Comparison of ENCODE assay signal across 8 cellular contexts in the genomic region with DNA sequence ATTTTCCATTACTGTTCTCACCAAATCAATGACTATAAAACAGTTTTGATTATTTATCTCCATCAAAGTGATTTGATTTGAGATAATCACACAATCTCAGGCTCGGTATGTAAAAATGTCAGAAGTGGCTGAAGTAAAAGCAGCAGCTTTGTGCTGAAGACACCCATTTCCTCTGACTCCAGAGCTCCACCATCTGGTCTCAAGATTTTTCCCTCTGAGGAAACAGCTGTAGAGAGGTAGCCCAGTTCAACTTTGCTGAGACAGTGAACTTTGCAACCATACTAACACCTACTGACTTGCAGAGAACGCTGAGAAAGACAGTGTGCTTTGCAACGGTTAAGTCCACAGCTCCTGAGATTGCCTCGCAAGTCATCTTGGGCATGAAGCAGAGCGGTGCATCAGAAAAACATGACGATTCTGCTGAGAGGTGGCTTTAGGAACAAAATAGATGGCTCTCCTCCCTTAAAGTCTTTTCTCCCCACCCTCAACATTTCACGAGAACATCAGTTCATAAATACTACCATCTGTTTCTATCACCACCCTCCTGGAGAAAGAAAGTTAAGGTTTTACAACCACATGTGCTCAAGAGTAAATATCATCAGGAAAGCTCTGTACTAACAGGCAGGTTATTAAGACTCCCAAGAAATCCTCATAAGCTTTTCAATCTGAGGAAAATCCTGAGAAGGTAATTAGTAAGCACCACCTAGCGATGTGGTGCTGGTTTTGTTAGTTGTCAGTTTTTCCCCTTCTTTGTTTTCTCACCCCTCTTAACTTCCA. TPM values are rescaled to one million over a fixed set of nuclear protein-coding genes. Genes with fewer than 3 reads are reported as not detected.
DNase-seq lines count a peak whose midpoint lies in the region; ATAC-seq, FAIRE-seq and TF ChIP-seq lines count a peak whose summit lies in the region.

No MANE protein-coding gene starts in this region.

- peak overlapping the region in 1 of 2 donors; percentile 21 for H3K9ac ChIP-seq in colonic mucosa (ENCODE audit: low read depth in 2 of 2, low read length in 2 of 2)

- H3K4me3 Mint-ChIP-seq in CD4-positive, alpha-beta memory T cell = no peak overlapping the region

- intact Hi-C loops in CD4-positive, alpha-beta memory T cell (cut with micrococcal nuclease) = loop anchor here (1.0 to 2.0 kb wide), 2 partner anchors 162 to 222 kb away; no protein-coding TSS in a partner anchor
- intact Hi-C loops in colonic mucosa (cut with DNase I) = loop anchor here (2.0 to 5.0 kb wide), 3 partner anchors 65 to 220 kb away; no protein-coding TSS in a partner anchor
- intact Hi-C loops in lower lobe of right lung (cut with DNase I) = loop anchor here (5.0 to 10.0 kb wide), 2 partner anchors 52 to 160 kb away; no protein-coding TSS in a partner anchor

- no peak overlapping the region for H3K4me3 ChIP-seq in CD4-positive, alpha-beta memory T cell (ENCODE audit: low read length in 2 of 2)
- no peak overlapping the region for H3K4me3 ChIP-seq in colonic mucosa
- no peak overlapping the region for H3K4me3 ChIP-seq in lower lobe of right lung
- H3K4me3 ChIP-seq in tibial nerve = no peak overlapping the region

- peaks cover 35% of the 10 kb centered on the region for H3K36me3 ChIP-seq in CD4-positive, alpha-beta memory T cell (ENCODE audit: insufficient read depth, low read length)
- H3K36me3 ChIP-seq in colonic mucosa (no peaks in the 10 kb centered on the region), lower lobe of right lung (peaks cover 52% of the 10 kb centered on the region), tibial nerve (peaks cover 0 to 44% (median 10%) of the 10 kb centered on the region in 3 donors)

- peak; percentile 66 to 79 for ATAC-seq in lower lobe of right lung
- ATAC-seq in HG03159 (IDR thresholded peaks at IDR 0.05; ENCODE audit: unreplicated experiment) = no peak

- peaks cover 41 to 54% of the 10 kb centered on the region in 2 donors for H3K36me3 Mint-ChIP-seq in CD4-positive, alpha-beta memory T cell

- CTCF ChIA-PET in CD4-positive, alpha-beta memory T cell (lab: Charles Lee; ENCODE audit: partially characterized antibody) = interaction anchor here (0.5 to 5.6 kb wide), 15 partner anchors 9 to 479 kb away, joined by 3 to 49 read pairs (median 4); partner anchors contain the start of genes ATF1 and SLC11A2

- TF ChIP-seq CTCF in colonic mucosa (IDR thresholded peaks at IDR 0.05) = peak; percentile 46
- TF ChIP-seq CTCF in lower lobe of right lung (IDR thresholded peaks at IDR 0.05) = peak; percentile 58
- peak; percentile 35 to 66 (median 59) for TF ChIP-seq CTCF in tibial nerve (IDR thresholded peaks at IDR 0.05)

- POLR2A ChIA-PET in CD4-positive, alpha-beta memory T cell (lab: Charles Lee; ENCODE audit: partially characterized antibody) = interaction anchor here (1.0 to 1.6 kb wide), 3 partner anchors 39 to 223 kb away, joined by 3 to 6 read pairs (median 4); partner anchors contain the start of genes ATF1 and SLC11A2

- DNase-seq in CD4-positive, alpha-beta memory T cell = peak in 4 of 5 donors; percentile 14 to 34 (median 18)
- DNase-seq in GM18507 (ENCODE audit: extremely low spot score, insufficient read length, low read depth) = no peak
- DNase-seq in RPMI8226 = peak; percentile 76
- peak; percentile 77 for DNase-seq in colonic mucosa
- no peak for DNase-seq in lower lobe of right lung
- peak in 1 of 2 donors; percentile 86 for DNase-seq in tibial nerve (ENCODE audit: low spot score in 2 of 2)
- DNase-seq in effector CD8-positive, alpha-beta T cell (lab: John Stamatoyannopoulos, UW) = no peak

- no peaks in the 10 kb centered on the region for H3K27me3 ChIP-seq in CD4-positive, alpha-beta memory T cell (ENCODE audit: insufficient read depth, low read length)
- H3K27me3 ChIP-seq in colonic mucosa = no peaks in the 10 kb centered on the region
- H3K27me3 ChIP-seq in lower lobe of right lung (ENCODE audit: low read depth) = no peaks in the 10 kb centered on the region
- no peaks in the 10 kb centered on the region for H3K27me3 ChIP-seq in tibial nerve

- peaks cover 0 to 6% (median 4%) of the 10 kb centered on the region in 4 donors for H3K4me1 Mint-ChIP-seq in CD4-positive, alpha-beta memory T cell

- no peaks in the 10 kb centered on the region for H3K4me1 ChIP-seq in CD4-positive, alpha-beta memory T cell (ENCODE audit: insufficient read depth, low read length)
- H3K4me1 ChIP-seq in colonic mucosa (no peaks in the 10 kb centered on the region), lower lobe of right lung (peaks cover 28% of the 10 kb centered on the region), tibial nerve (peaks cover 0 to 41% (median 23%) of the 10 kb centered on the region in 4 donors)

- H3K9me3 ChIP-seq in CD4-positive, alpha-beta memory T cell (ENCODE audit: control insufficient read depth in 1 of 2, low read length in 2 of 2) = no peaks in the 10 kb centered on the region
- H3K9me3 ChIP-seq in colonic mucosa (no peaks in the 10 kb centered on the region), lower lobe of right lung (no peaks in the 10 kb centered on the region), tibial nerve (no peaks in the 10 kb centered on the region)

- TF ChIP-seq EP300 in tibial nerve (IDR thresholded peaks at IDR 0.05) = peak in 1 of 2 donors; percentile 62

- peak; percentile 71 for FAIRE-seq in GM18507 (lab: Jason Lieb, UNC)

- no peak for TF ChIP-seq POLR2A in tibial nerve (IDR thresholded peaks at IDR 0.05)

- WGBS in tibial nerve, 2 donors = 35 to 38% methylated on average over 8 of the region's 8 CpGs

- H3K27ac ChIP-seq in CD4-positive, alpha-beta memory T cell (ENCODE audit: low read depth, low read length) = no peak overlapping the region
- H3K27ac ChIP-seq in colonic mucosa = peak overlapping the region; percentile 35
- H3K27ac ChIP-seq in lower lobe of right lung = no peak overlapping the region
- peak overlapping the region in 3 of 4 donors; percentile 29 to 87 (median 85) for H3K27ac ChIP-seq in tibial nerve

- peak overlapping the region in 6 of 7 donors; percentile 30 to 86 (median 62) for H3K27ac Mint-ChIP-seq in CD4-positive, alpha-beta memory T cell

- no peaks in the 10 kb centered on the region for H3K9me3 Mint-ChIP-seq in CD4-positive, alpha-beta memory T cell

- no peaks in the 10 kb centered on the region for H3K27me3 Mint-ChIP-seq in CD4-positive, alpha-beta memory T cell

RNA-seq across cellular contexts. Expression of gene HIGD1C, which starts 34.8 kb away (rescaled TPM):
- not detected for total RNA-seq in CD4-positive, alpha-beta memory T cell
- not detected for polyA plus RNA-seq in CD4-positive, alpha-beta memory T cell
- total RNA-seq in colonic mucosa = not detected
- total RNA-seq in lower lobe of right lung = not detected
- total RNA-seq in tibial nerve = not detected

RNA-seq across cellular contexts. Expression of gene SLC11A2, which starts 39.0 kb away (rescaled TPM):
- 10 to 100 TPM; 55.1 to 62.7 TPM for total RNA-seq in CD4-positive, alpha-beta memory T cell
- 10 to 100 TPM in 1 of 2 donors, 1 to 10 TPM in 1; 7.4 to 18.9 TPM for polyA plus RNA-seq in CD4-positive, alpha-beta memory T cell
- total RNA-seq in colonic mucosa (10 to 100 TPM; 51.6 to 52.0 TPM), lower lobe of right lung (102 TPM), tibial nerve (10 to 100 TPM; 44.0 to 81.9 (median 51.2) TPM)

Comparison
In these comparisons a context has a peak if more than half of its experiments do, and no peak if none do; other contexts are left out.
1. DNase-seq: peak in CD4-positive, alpha-beta memory T cell (4 of 5), RPMI8226 (single experiment) and colonic mucosa (single experiment); none in GM18507 (single experiment), lower lobe of right lung (single experiment) and effector CD8-positive, alpha-beta T cell (single experiment).
2. H3K27ac ChIP-seq: peak in colonic mucosa (single experiment) and tibial nerve (3 of 4); none in CD4-positive, alpha-beta memory T cell (single experiment) and lower lobe of right lung (single experiment).
3. Peak in every context shown above with its lines, with median percentiles within 50 percentile points of each other: CTCF ChIP-seq.